9 cellular contexts compared by ENCODE assay signal in genomic region chr7:64630496-64630895, GRCh38. TPM values are rescaled to one million over a fixed set of nuclear protein-coding genes. Genes with fewer than 3 reads are reported as not detected.
DNase-seq lines count a peak whose midpoint lies in the region; ATAC-seq and TF ChIP-seq lines count a peak whose summit lies in the region.
"Had no signal": no experiment of that assay in that cellular context is flagged by ENCODE, and none has a peak within 500 bp of the region (broad histone marks: within the 10 kb centered on the region; RNA-seq: fewer than 3 reads in every experiment).

No MANE protein-coding gene starts in this region.

- no peak overlapping the region for H3K4me3 ChIP-seq in epithelial cell of esophagus (ENCODE audit: low read length)
- H3K4me3 ChIP-seq in testis = no peak overlapping the region

- H3K9me3 Mint-ChIP-seq in activated naive CD4-positive, alpha-beta T cell treated with anti-CD3 and anti-CD28 coated beads, Interleukin-2, amount 50 U/mL, for 72 hours = no peaks in the 10 kb centered on the region
- peaks cover 10% of the 10 kb centered on the region for H3K9me3 Mint-ChIP-seq in T-helper 2 cell treated with Interferon-gamma antibody and Interleukin-4, amounts not matched to agents 5 μg/mL and 100 μg/mL, for 36 hours

- no peaks in the 10 kb centered on the region for H3K27me3 ChIP-seq in testis

- no peak for ATAC-seq in activated naive CD4-positive, alpha-beta T cell treated with anti-CD3 and anti-CD28 coated beads, Interleukin-2, amount 50 U/mL, for 72 hours

- H3K27ac ChIP-seq in testis = no peak overlapping the region

- intact Hi-C loops in testis (cut with DNase I; ENCODE audit: low total_unique reads) = no loop called here

- H3K4me1 Mint-ChIP-seq in T-helper 2 cell treated with Interferon-gamma antibody and Interleukin-4, amounts not matched to agents 5 μg/mL and 100 μg/mL, for 36 hours (ENCODE audit: low read depth) = no peaks in the 10 kb centered on the region

- no peaks in the 10 kb centered on the region for H3K9me3 ChIP-seq in testis

- no peaks in the 10 kb centered on the region for H3K4me1 ChIP-seq in testis

- TF ChIP-seq CTCF in epithelial cell of esophagus (IDR thresholded peaks at IDR 0.05; ENCODE audit: insufficient read depth, low read depth, low read length, missing control alignments) (peak; percentile 49), testis (IDR thresholded peaks at IDR 0.05) (peak in 2 of 3 experiments; percentile 29 to 51)

- H3K4me3 Mint-ChIP-seq in T-helper 2 cell treated with Interferon-gamma antibody and Interleukin-4, amounts not matched to agents 5 μg/mL and 100 μg/mL, for 36 hours = no peak overlapping the region

- TF ChIP-seq POLR2A in testis (IDR thresholded peaks at IDR 0.05) = no peak

- H3K27ac Mint-ChIP-seq in activated naive CD4-positive, alpha-beta T cell treated with anti-CD3 and anti-CD28 coated beads, Interleukin-2, amount 50 U/mL, for 72 hours = no peak overlapping the region
- no peak overlapping the region for H3K27ac Mint-ChIP-seq in T-helper 2 cell treated with Interferon-gamma antibody and Interleukin-4, amounts not matched to agents 5 μg/mL and 100 μg/mL, for 36 hours

- no peaks in the 10 kb centered on the region for H3K27me3 Mint-ChIP-seq in T-helper 2 cell treated with Interferon-gamma antibody and Interleukin-4, amounts not matched to agents 5 μg/mL and 100 μg/mL, for 36 hours (ENCODE audit: low read depth)

- no peaks in the 10 kb centered on the region for H3K36me3 Mint-ChIP-seq in activated naive CD4-positive, alpha-beta T cell treated with anti-CD3 and anti-CD28 coated beads, Interleukin-2, amount 50 U/mL, for 72 hours
- no peaks in the 10 kb centered on the region for H3K36me3 Mint-ChIP-seq in T-helper 2 cell treated with Interferon-gamma antibody and Interleukin-4, amounts not matched to agents 5 μg/mL and 100 μg/mL, for 36 hours (ENCODE audit: low read depth)

- 38 to 40% methylated on average over 2 of the region's 2 CpGs for WGBS in testis, 2 donors

- no peaks in the 10 kb centered on the region for H3K36me3 ChIP-seq in testis (ENCODE audit: low read depth, missing control alignments)

- peak; percentile 15 to 39 for DNase-seq in SHP77 (lab: John Stamatoyannopoulos, UW)
- DNase-seq in SHP77 treated with DMSO at 0.1 percent for 48 hours (lab: John Stamatoyannopoulos, UW) = no peak
- DNase-seq in NCI-H2227 treated with DMSO at 0.1 percent for 48 hours (lab: John Stamatoyannopoulos, UW) = peak; percentile 10
- no peak for DNase-seq in epithelial cell of esophagus (ENCODE audit: low read depth)
- DNase-seq in testis = peak; percentile 30
- DNase-seq in activated naive CD4-positive, alpha-beta T cell treated with anti-CD3 and anti-CD28 coated beads, Interleukin-2, amount 50 U/mL, for 72 hours (ENCODE audit: low spot score in 2 of 2) = no peak
- no peak for DNase-seq in NCI-H510A (lab: John Stamatoyannopoulos, UW)
- DNase-seq in T-helper 2 cell treated with Interferon-gamma antibody and Interleukin-4, amounts not matched to agents 5 μg/mL and 100 μg/mL, for 36 hours (ENCODE audit: low spot score) = no peak
- DNase-seq: NCI-H774 had no signal

RNA-seq across cellular contexts. Expression of gene ZNF107, which starts 35.4 kb away (rescaled TPM):
- 1 to 10 TPM; 5.6 to 9.4 TPM for total RNA-seq in testis
- polyA plus RNA-seq in testis (ENCODE audit: insufficient read depth, low read depth, low replicate concordance) = 2.4 TPM
- 10 to 100 TPM; 10.0 to 22.7 TPM for total RNA-seq in activated naive CD4-positive, alpha-beta T cell treated with anti-CD3 and anti-CD28 coated beads, Interleukin-2, amount 50 U/mL, for 72 hours

Comparison
In these comparisons a context has a peak if more than half of its experiments do, and no peak if none do; other contexts are left out.
1. DNase-seq: peak in SHP77 (2 of 2), NCI-H2227 treated with DMSO at 0.1 percent for 48 hours (single experiment) and testis (single experiment); none in SHP77 treated with DMSO at 0.1 percent for 48 hours (single experiment), epithelial cell of esophagus (single experiment), activated naive CD4-positive, alpha-beta T cell treated with anti-CD3 and anti-CD28 coated beads, Interleukin-2, amount 50 U/mL, for 72 hours (0 of 2), NCI-H510A (single experiment) and T-helper 2 cell treated with Interferon-gamma antibody and Interleukin-4, amounts not matched to agents 5 μg/mL and 100 μg/mL, for 36 hours (single experiment).